17 cellular contexts compared by ENCODE assay signal in genomic region chr1:62228883-62229187, GRCh38. TPM values are rescaled to one million over a fixed set of nuclear protein-coding genes. Genes with fewer than 3 reads are reported as not detected.
"Had no signal": no experiment of that assay in that cellular context is flagged by ENCODE, and none has a peak within 500 bp of the region (broad histone marks: within the 10 kb centered on the region; RNA-seq: fewer than 3 reads in every experiment).

No MANE protein-coding gene starts in this region.

- H3K4me1 Mint-ChIP-seq: activated CD8-positive, alpha-beta memory T cell treated with anti-CD3 and anti-CD28 coated beads, Interleukin-2, amount 10 ng/mL, durations not matched to agents 7 days and 5 days; activated naive CD4-positive, alpha-beta T cell treated with anti-CD3 and anti-CD28 coated beads, Interleukin-2, amount 50 U/mL, for 24 hours had no signal

- H3K4me2 ChIP-seq: hepatocyte had no signal

- H3K4me1 ChIP-seq: lower lobe of right lung, psoas muscle, upper lobe of left lung had no signal

- ATAC-seq: activated CD8-positive, alpha-beta memory T cell treated with anti-CD3 and anti-CD28 coated beads, Interleukin-2, amount 10 ng/mL, durations not matched to agents 7 days and 5 days; mucosa of descending colon; naive thymus-derived CD8-positive, alpha-beta T cell; psoas muscle had no signal

- H2AFZ ChIP-seq: hepatocyte had no signal

- H3K9me3 ChIP-seq: lower lobe of right lung, mucosa of descending colon, psoas muscle, upper lobe of left lung had no signal

- H3K9me3 Mint-ChIP-seq: activated naive CD4-positive, alpha-beta T cell treated with anti-CD3 and anti-CD28 coated beads, Interleukin-2, amount 50 U/mL, for 24 hours; activated T-cell treated with anti-CD3 and anti-CD28 coated beads, Interleukin-2, amount 50 U/mL, for 24 hours; central memory CD8-positive, alpha-beta T cell; dendritic cell treated with granulocyte-macrophage colony-stimulating factor and Interleukin-4, amounts not matched to agents 40 ng/mL and 50 ng/mL, for 4 days; naive thymus-derived CD8-positive, alpha-beta T cell had no signal

- H3K27ac Mint-ChIP-seq: activated CD8-positive, alpha-beta memory T cell treated with anti-CD3 and anti-CD28 coated beads, Interleukin-2, amount 10 ng/mL, durations not matched to agents 7 days and 5 days; activated naive CD4-positive, alpha-beta T cell treated with anti-CD3 and anti-CD28 coated beads, Interleukin-2, amount 50 U/mL, for 24 hours; activated T-cell treated with anti-CD3 and anti-CD28 coated beads, Interleukin-2, amount 50 U/mL, for 24 hours; brain; dendritic cell treated with granulocyte-macrophage colony-stimulating factor and Interleukin-4, amounts not matched to agents 40 ng/mL and 50 ng/mL, for 4 days; naive thymus-derived CD8-positive, alpha-beta T cell had no signal

- H3K4me3 Mint-ChIP-seq: activated CD8-positive, alpha-beta memory T cell treated with anti-CD3 and anti-CD28 coated beads, Interleukin-2, amount 10 ng/mL, durations not matched to agents 7 days and 5 days; activated naive CD4-positive, alpha-beta T cell treated with anti-CD3 and anti-CD28 coated beads, Interleukin-2, amount 50 U/mL, for 24 hours; activated T-cell treated with anti-CD3 and anti-CD28 coated beads, Interleukin-2, amount 50 U/mL, for 24 hours; brain; central memory CD8-positive, alpha-beta T cell; dendritic cell treated with granulocyte-macrophage colony-stimulating factor and Interleukin-4, amounts not matched to agents 40 ng/mL and 50 ng/mL, for 4 days; naive thymus-derived CD8-positive, alpha-beta T cell had no signal

- H3K36me3 Mint-ChIP-seq: activated CD8-positive, alpha-beta memory T cell treated with anti-CD3 and anti-CD28 coated beads, Interleukin-2, amount 10 ng/mL, durations not matched to agents 7 days and 5 days; activated naive CD4-positive, alpha-beta T cell treated with anti-CD3 and anti-CD28 coated beads, Interleukin-2, amount 50 U/mL, for 24 hours; brain; naive thymus-derived CD8-positive, alpha-beta T cell had no signal

- H3K4me3 ChIP-seq: hepatocyte, lower lobe of right lung, mucosa of descending colon, psoas muscle, upper lobe of left lung had no signal

- DNase-seq: activated CD4-positive, alpha-beta T cell treated with anti-CD3 and anti-CD28 coated beads, Interleukin-2, amount 50 U/mL, for 4 hours; activated CD8-positive, alpha-beta memory T cell treated with anti-CD3 and anti-CD28 coated beads, Interleukin-2, amount 10 ng/mL, durations not matched to agents 7 days and 5 days; activated effector memory CD4-positive, alpha-beta T cell treated with Interleukin-2 at 50 U/mL for 16 hours; activated T-cell treated with anti-CD3 and anti-CD28 coated beads, Interleukin-2, amount 50 U/mL, for 24 hours; lower lobe of right lung; mucosa of descending colon; naive thymus-derived CD8-positive, alpha-beta T cell; psoas muscle; upper lobe of left lung had no signal

- H3K36me3 ChIP-seq: lower lobe of right lung, upper lobe of left lung had no signal

- H3K27me3 Mint-ChIP-seq: activated CD8-positive, alpha-beta memory T cell treated with anti-CD3 and anti-CD28 coated beads, Interleukin-2, amount 10 ng/mL, durations not matched to agents 7 days and 5 days; activated naive CD4-positive, alpha-beta T cell treated with anti-CD3 and anti-CD28 coated beads, Interleukin-2, amount 50 U/mL, for 24 hours; dendritic cell treated with granulocyte-macrophage colony-stimulating factor and Interleukin-4, amounts not matched to agents 40 ng/mL and 50 ng/mL, for 4 days had no signal

- H3K27ac ChIP-seq: hepatocyte, lower lobe of right lung, psoas muscle, upper lobe of left lung had no signal

- H3K27me3 ChIP-seq: hepatocyte, upper lobe of left lung had no signal

RNA-seq across cellular contexts. Expression of gene L1TD1, which starts 34.2 kb away (rescaled TPM):
- total RNA-seq: activated CD8-positive, alpha-beta memory T cell treated with anti-CD3 and anti-CD28 coated beads, Interleukin-2, amount 10 ng/mL, durations not matched to agents 7 days and 5 days; naive thymus-derived CD8-positive, alpha-beta T cell; osteoblast; skeletal muscle tissue; T-helper 2 cell treated with Interferon-gamma antibody and Interleukin-4, amounts not matched to agents 100 ng/mL and 5 ng/mL, for 36 hours had no signal
- polyA plus RNA-seq: naive thymus-derived CD8-positive, alpha-beta T cell had no signal
